ENCODE assay signal across 13 cellular contexts in the genomic region with DNA sequence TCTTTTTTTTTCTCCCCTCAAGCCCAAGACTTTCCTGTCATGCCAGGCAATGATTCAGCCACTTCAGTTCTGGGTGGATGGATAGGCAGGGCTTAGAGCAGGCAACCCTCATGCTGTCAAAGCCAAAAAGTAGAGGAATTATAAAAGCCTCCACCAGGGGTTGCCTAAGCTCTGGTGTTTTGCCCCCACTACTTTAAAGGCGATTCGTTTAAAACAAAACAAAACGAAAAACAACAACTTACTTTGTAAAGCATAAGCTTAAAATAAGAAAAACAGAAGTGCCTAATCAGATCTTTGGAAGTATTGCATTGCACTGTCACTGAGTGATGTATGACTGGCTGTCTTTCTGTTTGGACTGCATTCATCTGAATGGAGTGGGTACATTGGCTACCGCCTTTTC. TPM values are rescaled to one million over a fixed set of nuclear protein-coding genes. Genes with fewer than 3 reads are reported as not detected.
DNase-seq lines count a peak whose midpoint lies in the region; ATAC-seq, FAIRE-seq and TF ChIP-seq lines count a peak whose summit lies in the region.
"Had no signal": no experiment of that assay in that cellular context is flagged by ENCODE, and none has a peak within 500 bp of the region (broad histone marks: within the 10 kb centered on the region; RNA-seq: fewer than 3 reads in every experiment).

No MANE protein-coding gene starts in this region.

- no peaks in the 10 kb centered on the region for H3K27me3 ChIP-seq in HepG2 (ENCODE audit: control insufficient read depth in 1 of 2, insufficient read depth in 2 of 2, low read length in 2 of 2)
- H3K27me3 ChIP-seq in right lobe of liver, result no peaks in the 10 kb centered on the region
- H3K27me3 ChIP-seq in psoas muscle (ENCODE audit: insufficient read depth in 3 of 3, low read length in 2 of 3), result no peaks in the 10 kb centered on the region

- no peak overlapping the region for H3K4me3 ChIP-seq in HepG2 (replicated peaks in 1 of 3; ENCODE audit: insufficient read depth in 1 of 3, low read depth in 2 of 3, low read length in 3 of 3)
- no peak overlapping the region for H3K4me3 ChIP-seq in right lobe of liver
- H3K4me3 ChIP-seq in psoas muscle, result no peak overlapping the region

- BruUV-seq in HepG2 (replicated peaks; lab: Mats Ljungman, UMichigan), result no TSS peak

- FAIRE-seq in HepG2 (lab: Jason Lieb, UNC) (no peak), D721Med (lab: Jason Lieb, UNC) (no peak)

- peaks cover 16% of the 10 kb centered on the region for H3K4me1 ChIP-seq in HepG2 (ENCODE audit: insufficient read depth, low read length)
- no peaks in the 10 kb centered on the region for H3K4me1 ChIP-seq in right lobe of liver
- H3K4me1 ChIP-seq in psoas muscle, result no peaks in the 10 kb centered on the region

- TF ChIP-seq CTCF in HepG2 (CRISPR knock-in tag; IDR thresholded peaks at IDR 0.05), result no peak
- no peak for TF ChIP-seq CTCF in right lobe of liver (IDR thresholded peaks at IDR 0.05)
- no peak for TF ChIP-seq CTCF in psoas muscle (IDR thresholded peaks at IDR 0.05)
- TF ChIP-seq CTCF in D721Med (IDR thresholded peaks at IDR 0.05; ENCODE audit: insufficient read depth, missing control alignments), result no peak

- POLR2A ChIA-PET in HepG2 (lab: Yijun Ruan, JAX), result no interaction called here

- DNase-seq in HepG2 (ENCODE audit: low spot score), result no peak
- no peak for DNase-seq in right lobe of liver
- peak; percentile 15 for DNase-seq in MV-4-11 (lab: John Stamatoyannopoulos, UW)
- DNase-seq in epithelial cell of prostate (ENCODE audit: low read depth, low spot score), result no peak
- no peak for DNase-seq in psoas muscle
- no peak for DNase-seq in D721Med (ENCODE audit: insufficient read length, low spot score)
- DNase-seq in NCI-H1092 (lab: John Stamatoyannopoulos, UW), result no peak
- DNase-seq: amygdala; CD8-positive, alpha-beta memory T cell; NCI-H345 had no signal

- no peak overlapping the region for H3K4me2 ChIP-seq in HepG2 (ENCODE audit: low read depth, low read length)

- CTCF ChIA-PET in HepG2 (lab: Yijun Ruan, JAX; ENCODE audit: low intra/inter-chr PET ratio, low total read pairs), result no interaction called here

- H3K36me3 ChIP-seq in HepG2 (replicated peaks in 1 of 2; ENCODE audit: control insufficient read depth in 1 of 2, insufficient read depth in 2 of 2, low read length in 2 of 2) (no peaks in the 10 kb centered on the region), right lobe of liver (no peaks in the 10 kb centered on the region), psoas muscle (ENCODE audit: insufficient read depth in 1 of 2, low read depth in 1 of 2) (no peaks in the 10 kb centered on the region)

- H2AFZ ChIP-seq in HepG2 (ENCODE audit: low read length), result no peak overlapping the region

- H3K9ac ChIP-seq in HepG2 (ENCODE audit: insufficient read depth, low read depth, low read length), result no peak overlapping the region

- 1% methylated on average over 4 of the region's 4 CpGs for WGBS in HepG2 (ENCODE audit: low lambda C conversion rate)
- 28% methylated on average over 4 of the region's 4 CpGs for WGBS in right lobe of liver (ENCODE audit: insufficient coverage, low coverage, low lambda C conversion rate, missing lambda C conversion rate)
- WGBS in psoas muscle, 3 donors, result 30 to 42% (median 34%) methylated on average over 4 of the region's 4 CpGs

- H3K79me2 ChIP-seq in HepG2 (ENCODE audit: insufficient read depth, low read length), result no peaks in the 10 kb centered on the region

- in situ Hi-C loops in HepG2 (cut with HindIII; ENCODE audit: extremely low pct_ligation_motif_present, low pct_unique_long_range_greater_than_20kb), result no loop called here

- TF ChIP-seq RAD21 in HepG2 (CRISPR knock-in tag; IDR thresholded peaks at IDR 0.05), result no peak

- no peaks in the 10 kb centered on the region for H3K9me3 ChIP-seq in HepG2 (ENCODE audit: low read length)
- H3K9me3 ChIP-seq in right lobe of liver, result no peaks in the 10 kb centered on the region
- no peaks in the 10 kb centered on the region for H3K9me3 ChIP-seq in psoas muscle

- TF ChIP-seq POLR2A in HepG2 (IDR thresholded peaks at IDR 0.05; ENCODE audit: insufficient read depth in 1 of 2, low read depth in 2 of 2, low read length in 2 of 2) (no peak), right lobe of liver (IDR thresholded peaks at IDR 0.05) (no peak)

- no peak for TF ChIP-seq EP300 in HepG2 (IDR thresholded peaks at IDR 0.05; ENCODE audit: low read depth in 2 of 2, low read length in 2 of 2)
- no peak for TF ChIP-seq EP300 in HepG2 (CRISPR knock-in tag; IDR thresholded peaks at IDR 0.05; ENCODE audit: borderline replicate concordance)

- intact Hi-C loops in HepG2 (cut with micrococcal nuclease; ENCODE audit: unreplicated experiment), result no loop called here
- intact Hi-C loops in right lobe of liver (cut with DNase I), result no loop called here
- intact Hi-C loops in psoas muscle (cut with DNase I), result loop anchor here in 1 of 2 donors (10.0 kb wide), 1 partner anchor 124 kb away; a partner anchor contains a TSS

- no peaks in the 10 kb centered on the region for H4K20me1 ChIP-seq in HepG2 (ENCODE audit: insufficient read depth, low read length)

- H3K27ac ChIP-seq in HepG2 (ENCODE audit: extremely low read length, insufficient read depth, low read length) (no peak overlapping the region), right lobe of liver (no peak overlapping the region), epithelial cell of prostate (peak overlapping the region; percentile 45), psoas muscle (no peak overlapping the region)

- ATAC-seq in HepG2 (peak; percentile 56), right lobe of liver (no peak), psoas muscle (no peak), HG03439 (IDR thresholded peaks at IDR 0.05; ENCODE audit: unreplicated experiment) (no peak)
- ATAC-seq: activated CD4-positive, CD25-positive, alpha-beta regulatory T cell treated with anti-CD3 and anti-CD28 coated beads, Interleukin-2, amount 50 U/mL, for 24 hours; natural killer cell treated with Interleukin-12 subunit alpha and Interleukin-12 subunit beta and Interleukin-15 and Interleukin-18, amount 100 ng/mL, for 72 hours had no signal

RNA-seq across cellular contexts. Expression of a gene that starts 5.3 kb away (rescaled TPM):
- 2.2 and 3.4 TPM in 2 replicates for total RNA-seq in HepG2 (2016; rRNA removed; fragmentation: Illumina TruSeq; extraction: Trizol)
- total RNA-seq in HepG2 (2016; cell fraction: cytosol; rRNA removed; fragmentation: Illumina TruSeq; extraction: Trizol; ENCODE audit: low read depth), result 5.6 and 5.8 TPM in 2 replicates
- 2.3 and 2.7 TPM in 2 replicates for total RNA-seq in HepG2 (2016; cell fraction: insoluble cytoplasmic fraction; rRNA removed; fragmentation: Illumina TruSeq; extraction: Trizol)
- total RNA-seq in HepG2 (2016; cell fraction: membrane; rRNA removed; fragmentation: Illumina TruSeq; extraction: Trizol), result 9.5 and 10.0 TPM in 2 replicates
- 2.6 TPM in 2 replicates for total RNA-seq in HepG2 (2016; cell fraction: nucleus; rRNA removed; fragmentation: Illumina TruSeq; extraction: Trizol)
- polyA plus RNA-seq in HepG2 (2011; rRNA removed), result 11.9 and 13.6 TPM in 2 replicates
- polyA plus RNA-seq in HepG2 (2011; cell fraction: cytosol; rRNA removed), result 8.0 and 12.1 TPM in 2 replicates
- 8.6 and 12.4 TPM in 2 replicates for polyA plus RNA-seq in HepG2 (2011; cell fraction: nucleus; rRNA removed)
- polyA plus RNA-seq in HepG2 (2012), result 6.3 and 8.7 TPM in 2 replicates
- 9.2 and 10.7 TPM in 2 replicates for polyA plus RNA-seq in HepG2 (2016; cell fraction: cytosol; fragmentation: Illumina TruSeq; extraction: Trizol; ENCODE audit: low read depth)
- 3.4 and 3.8 TPM in 2 replicates for polyA plus RNA-seq in HepG2 (2016; cell fraction: insoluble cytoplasmic fraction; fragmentation: Illumina TruSeq; extraction: Trizol; ENCODE audit: low read depth)
- polyA plus RNA-seq in HepG2 (2016; cell fraction: membrane; fragmentation: Illumina TruSeq; extraction: Trizol; ENCODE audit: low read depth), result 11.7 and 11.9 TPM in 2 replicates
- polyA plus RNA-seq in HepG2 (2016; cell fraction: nucleus; fragmentation: Illumina TruSeq; extraction: Trizol; ENCODE audit: insufficient read depth, low read depth), result 2.3 and 2.6 TPM in 2 replicates
- 14.2 and 23.0 TPM in 2 replicates for polyA minus RNA-seq in HepG2 (2011; rRNA and poly(A)+ RNA removed; ENCODE audit: low replicate concordance)
- 6.9 and 10.3 TPM in 2 replicates for polyA minus RNA-seq in HepG2 (2011; cell fraction: cytosol; rRNA and poly(A)+ RNA removed)
- polyA minus RNA-seq in HepG2 (2011; cell fraction: nucleus; rRNA and poly(A)+ RNA removed), result 6.2 and 9.2 TPM in 2 replicates
- 10 to 100 TPM; 12.7 to 27.3 (median 20.0) TPM for total RNA-seq in right lobe of liver
- 10 to 100 TPM; 29.3 to 37.6 (median 34.1) TPM for total RNA-seq in psoas muscle
- 10 to 100 TPM; 11.8 to 31.2 (median 15.3) TPM for polyA plus RNA-seq in psoas muscle

RNA-seq across cellular contexts. Expression of a gene that starts 30.4 kb away (rescaled TPM):
- 8.9 and 9.6 TPM in 2 replicates for total RNA-seq in HepG2 (2016; rRNA removed; fragmentation: Illumina TruSeq; extraction: Trizol)
- 3.6 and 5.2 TPM in 2 replicates for total RNA-seq in HepG2 (2016; cell fraction: cytosol; rRNA removed; fragmentation: Illumina TruSeq; extraction: Trizol; ENCODE audit: low read depth)
- total RNA-seq in HepG2 (2016; cell fraction: insoluble cytoplasmic fraction; rRNA removed; fragmentation: Illumina TruSeq; extraction: Trizol), result 8.9 and 10.7 TPM in 2 replicates
- 5.9 and 7.1 TPM in 2 replicates for total RNA-seq in HepG2 (2016; cell fraction: membrane; rRNA removed; fragmentation: Illumina TruSeq; extraction: Trizol)
- total RNA-seq in HepG2 (2016; cell fraction: nucleus; rRNA removed; fragmentation: Illumina TruSeq; extraction: Trizol), result 4.8 and 7.2 TPM in 2 replicates
- 6.5 and 7.8 TPM in 2 replicates for polyA plus RNA-seq in HepG2 (2011; rRNA removed)
- polyA plus RNA-seq in HepG2 (2011; cell fraction: cytosol; rRNA removed), result 6.9 and 7.2 TPM in 2 replicates
- 8.6 and 9.2 TPM in 2 replicates for polyA plus RNA-seq in HepG2 (2011; cell fraction: nucleus; rRNA removed)
- 7.2 and 9.2 TPM in 2 replicates for polyA plus RNA-seq in HepG2 (2012)
- 3.2 and 3.3 TPM in 2 replicates for polyA plus RNA-seq in HepG2 (2016; cell fraction: cytosol; fragmentation: Illumina TruSeq; extraction: Trizol; ENCODE audit: low read depth)
- 10.4 and 11.2 TPM in 2 replicates for polyA plus RNA-seq in HepG2 (2016; cell fraction: insoluble cytoplasmic fraction; fragmentation: Illumina TruSeq; extraction: Trizol; ENCODE audit: low read depth)
- 4.5 and 5.7 TPM in 2 replicates for polyA plus RNA-seq in HepG2 (2016; cell fraction: membrane; fragmentation: Illumina TruSeq; extraction: Trizol; ENCODE audit: low read depth)
- polyA plus RNA-seq in HepG2 (2016; cell fraction: nucleus; fragmentation: Illumina TruSeq; extraction: Trizol; ENCODE audit: insufficient read depth, low read depth), result 9.0 and 9.1 TPM in 2 replicates
- polyA minus RNA-seq in HepG2 (2011; rRNA and poly(A)+ RNA removed; ENCODE audit: low replicate concordance), result 8.5 and 13.4 TPM in 2 replicates
- polyA minus RNA-seq in HepG2 (2011; cell fraction: cytosol; rRNA and poly(A)+ RNA removed), result 3.7 and 4.0 TPM in 2 replicates
- polyA minus RNA-seq in HepG2 (2011; cell fraction: nucleus; rRNA and poly(A)+ RNA removed), result 6.4 and 8.7 TPM in 2 replicates
- total RNA-seq in right lobe of liver, result 10 to 100 TPM in 4 of 6 experiments, 1 to 10 TPM in 2; 5.2 to 13.3 (median 11.7) TPM
- total RNA-seq in psoas muscle, result 10 to 100 TPM; 23.9 to 36.6 (median 24.7) TPM
- 10 to 100 TPM; 24.4 to 34.8 (median 27.4) TPM for polyA plus RNA-seq in psoas muscle

RNA-seq across cellular contexts. Expression of a gene that starts 39.3 kb away (rescaled TPM):
- not detected in 2 replicates for total RNA-seq in HepG2 (2016; rRNA removed; fragmentation: Illumina TruSeq; extraction: Trizol)
- not detected in 2 replicates for total RNA-seq in HepG2 (2016; cell fraction: cytosol; rRNA removed; fragmentation: Illumina TruSeq; extraction: Trizol; ENCODE audit: low read depth)
- not detected in 2 replicates for total RNA-seq in HepG2 (2016; cell fraction: insoluble cytoplasmic fraction; rRNA removed; fragmentation: Illumina TruSeq; extraction: Trizol)
- total RNA-seq in HepG2 (2016; cell fraction: membrane; rRNA removed; fragmentation: Illumina TruSeq; extraction: Trizol), result not detected in 2 replicates
- not detected in 2 replicates for total RNA-seq in HepG2 (2016; cell fraction: nucleus; rRNA removed; fragmentation: Illumina TruSeq; extraction: Trizol)
- polyA plus RNA-seq in HepG2 (2011; rRNA removed), result not detected in 2 replicates
- not detected in 2 replicates for polyA plus RNA-seq in HepG2 (2011; cell fraction: cytosol; rRNA removed)
- polyA plus RNA-seq in HepG2 (2011; cell fraction: nucleus; rRNA removed), result not detected in 2 replicates
- polyA plus RNA-seq in HepG2 (2012), result not detected in 2 replicates
- polyA plus RNA-seq in HepG2 (2016; cell fraction: cytosol; fragmentation: Illumina TruSeq; extraction: Trizol; ENCODE audit: low read depth), result not detected in 2 replicates
- not detected in 2 replicates for polyA plus RNA-seq in HepG2 (2016; cell fraction: insoluble cytoplasmic fraction; fragmentation: Illumina TruSeq; extraction: Trizol; ENCODE audit: low read depth)
- polyA plus RNA-seq in HepG2 (2016; cell fraction: membrane; fragmentation: Illumina TruSeq; extraction: Trizol; ENCODE audit: low read depth), result not detected in 2 replicates
- not detected in 2 replicates for polyA plus RNA-seq in HepG2 (2016; cell fraction: nucleus; fragmentation: Illumina TruSeq; extraction: Trizol; ENCODE audit: insufficient read depth, low read depth)
- polyA minus RNA-seq in HepG2 (2011; rRNA and poly(A)+ RNA removed; ENCODE audit: low replicate concordance), result not detected in 2 replicates
- polyA minus RNA-seq in HepG2 (2011; cell fraction: cytosol; rRNA and poly(A)+ RNA removed), result not detected in 2 replicates
- not detected in 2 replicates for polyA minus RNA-seq in HepG2 (2011; cell fraction: nucleus; rRNA and poly(A)+ RNA removed)
- not detected for total RNA-seq in right lobe of liver
- total RNA-seq in psoas muscle, result under 1 TPM in 1 of 4 donors, not detected in 3; 0.67 TPM
- not detected for polyA plus RNA-seq in psoas muscle
- total RNA-seq: CD8-positive, alpha-beta memory T cell; natural killer cell treated with Interleukin-12 subunit alpha and Interleukin-12 subunit beta and Interleukin-15 and Interleukin-18, amount 100 ng/mL, for 72 hours had no signal
- polyA plus RNA-seq: CD8-positive, alpha-beta memory T cell had no signal
